Comparison of ENCODE assay signal across 13 cellular contexts in genomic region chrX:3066555-3066954, GRCh38. TPM values are rescaled to one million over a fixed set of nuclear protein-coding genes. Genes with fewer than 3 reads are reported as not detected.
DNase-seq lines count a peak whose midpoint lies in the region; ATAC-seq and TF ChIP-seq lines count a peak whose summit lies in the region.
"Had no signal": no experiment of that assay in that cellular context is flagged by ENCODE, and none has a peak within 500 bp of the region (broad histone marks: within the 10 kb centered on the region; RNA-seq: fewer than 3 reads in every experiment).

No MANE protein-coding gene starts in this region.

- no peak for ATAC-seq in activated CD8-positive, alpha-beta memory T cell treated with anti-CD3 and anti-CD28 coated beads, Interleukin-2, amount 10 ng/mL, durations not matched to agents 7 days and 5 days
- ATAC-seq: naive thymus-derived CD4-positive, alpha-beta T cell; Right ventricle myocardium inferior; sciatic nerve had no signal

- no peaks in the 10 kb centered on the region for H3K36me3 Mint-ChIP-seq in neural crest cell (ENCODE audit: low read depth)
- no peaks in the 10 kb centered on the region for H3K36me3 Mint-ChIP-seq in activated CD8-positive, alpha-beta memory T cell treated with anti-CD3 and anti-CD28 coated beads, Interleukin-2, amount 10 ng/mL, durations not matched to agents 7 days and 5 days
- H3K36me3 Mint-ChIP-seq: activated naive CD4-positive, alpha-beta T cell treated with anti-CD3 and anti-CD28 coated beads, Interleukin-2, amount 50 U/mL, for 24 hours; naive thymus-derived CD4-positive, alpha-beta T cell had no signal

- TF ChIP-seq CTCF in cardiac fibroblast (IDR thresholded peaks at IDR 0.05; ENCODE audit: low read depth, low read length) (no peak), neural crest cell (conservative IDR thresholded peaks at IDR 0.05) (no peak)

- peaks cover 7% of the 10 kb centered on the region for H3K27me3 Mint-ChIP-seq in neural crest cell (ENCODE audit: low read depth)
- H3K27me3 Mint-ChIP-seq in activated CD8-positive, alpha-beta memory T cell treated with anti-CD3 and anti-CD28 coated beads, Interleukin-2, amount 10 ng/mL, durations not matched to agents 7 days and 5 days: no peaks in the 10 kb centered on the region
- H3K27me3 Mint-ChIP-seq: activated naive CD4-positive, alpha-beta T cell treated with anti-CD3 and anti-CD28 coated beads, Interleukin-2, amount 50 U/mL, for 24 hours had no signal

- in situ Hi-C loops in ACHN (cut with HindIII; ENCODE audit: low pct_ligation_motif_present, low pct_unique_long_range_greater_than_20kb, low sequenced_read_pairs): no loop called here

- peak; percentile 84 for DNase-seq in D341Med (ENCODE audit: low spot score)
- DNase-seq in NCI-H1694 (lab: John Stamatoyannopoulos, UW): peak; percentile 54
- DNase-seq in cardiac fibroblast (ENCODE audit: low read depth in 2 of 2): peak; percentile 0 to 4
- no peak for DNase-seq in neural crest cell (ENCODE audit: low read depth, low spot score)
- DNase-seq in ACHN: no peak
- DNase-seq in activated CD8-positive, alpha-beta memory T cell treated with anti-CD3 and anti-CD28 coated beads, Interleukin-2, amount 10 ng/mL, durations not matched to agents 7 days and 5 days: no peak
- no peak for DNase-seq in stimulated activated CD8-positive, alpha-beta memory T cell treated with anti-CD3 and anti-CD28 coated beads, Interleukin-4, amount 100 ng/mL, for 48 hours
- DNase-seq: naive thymus-derived CD4-positive, alpha-beta T cell had no signal

- CTCF ChIA-PET in activated CD8-positive, alpha-beta memory T cell treated with anti-CD3 and anti-CD28 coated beads, Interleukin-2, amount 10 ng/mL, durations not matched to agents 7 days and 5 days (lab: Charles Lee): no interaction called here

- H3K4me1 Mint-ChIP-seq in neural crest cell: peaks cover 4% of the 10 kb centered on the region
- no peaks in the 10 kb centered on the region for H3K4me1 Mint-ChIP-seq in activated CD8-positive, alpha-beta memory T cell treated with anti-CD3 and anti-CD28 coated beads, Interleukin-2, amount 10 ng/mL, durations not matched to agents 7 days and 5 days
- H3K4me1 Mint-ChIP-seq: activated naive CD4-positive, alpha-beta T cell treated with anti-CD3 and anti-CD28 coated beads, Interleukin-2, amount 50 U/mL, for 24 hours; naive thymus-derived CD4-positive, alpha-beta T cell had no signal

- no peak overlapping the region for H3K4me3 ChIP-seq in cardiac fibroblast (replicated peaks in 1 of 2; ENCODE audit: low read depth in 2 of 2, low read length in 2 of 2)

- H3K9me3 Mint-ChIP-seq in neural crest cell: peaks cover 4% of the 10 kb centered on the region
- no peaks in the 10 kb centered on the region for H3K9me3 Mint-ChIP-seq in activated CD8-positive, alpha-beta memory T cell treated with anti-CD3 and anti-CD28 coated beads, Interleukin-2, amount 10 ng/mL, durations not matched to agents 7 days and 5 days (ENCODE audit: low read depth)
- H3K9me3 Mint-ChIP-seq: activated naive CD4-positive, alpha-beta T cell treated with anti-CD3 and anti-CD28 coated beads, Interleukin-2, amount 50 U/mL, for 24 hours had no signal

- peak overlapping the region; percentile 72 for H3K27ac Mint-ChIP-seq in neural crest cell (ENCODE audit: unreplicated experiment)
- H3K27ac Mint-ChIP-seq in activated CD8-positive, alpha-beta memory T cell treated with anti-CD3 and anti-CD28 coated beads, Interleukin-2, amount 10 ng/mL, durations not matched to agents 7 days and 5 days: no peak overlapping the region
- H3K27ac Mint-ChIP-seq: activated naive CD4-positive, alpha-beta T cell treated with anti-CD3 and anti-CD28 coated beads, Interleukin-2, amount 50 U/mL, for 24 hours had no signal

- H3K4me3 Mint-ChIP-seq in neural crest cell: no peak overlapping the region
- no peak overlapping the region for H3K4me3 Mint-ChIP-seq in activated CD8-positive, alpha-beta memory T cell treated with anti-CD3 and anti-CD28 coated beads, Interleukin-2, amount 10 ng/mL, durations not matched to agents 7 days and 5 days
- H3K4me3 Mint-ChIP-seq: activated naive CD4-positive, alpha-beta T cell treated with anti-CD3 and anti-CD28 coated beads, Interleukin-2, amount 50 U/mL, for 24 hours; naive thymus-derived CD4-positive, alpha-beta T cell had no signal

RNA-seq across cellular contexts. Expression of gene ARSF, which starts 25.3 kb away (rescaled TPM):
- 0.27 and 0.42 TPM in 2 replicates for total RNA-seq in neural crest cell
- total RNA-seq in activated CD8-positive, alpha-beta memory T cell treated with anti-CD3 and anti-CD28 coated beads, Interleukin-2, amount 10 ng/mL, durations not matched to agents 7 days and 5 days: not detected
- total RNA-seq: chondrocyte; naive thymus-derived CD4-positive, alpha-beta T cell; NCI-H460; Right ventricle myocardium inferior; sciatic nerve had no signal

Comparison
In these comparisons a context has a peak if more than half of its experiments do, and no peak if none do; other contexts are left out.
1. DNase-seq: peak in D341Med (single experiment), NCI-H1694 (single experiment) and cardiac fibroblast (2 of 2); none in neural crest cell (single experiment), ACHN (single experiment), activated CD8-positive, alpha-beta memory T cell treated with anti-CD3 and anti-CD28 coated beads, Interleukin-2, amount 10 ng/mL, durations not matched to agents 7 days and 5 days (single experiment) and stimulated activated CD8-positive, alpha-beta memory T cell treated with anti-CD3 and anti-CD28 coated beads, Interleukin-4, amount 100 ng/mL, for 48 hours (single experiment).